11 cellular contexts compared by ENCODE assay signal in genomic region chr9:108759399-108759798, GRCh38.
"Had no signal": no experiment of that assay in that cellular context is flagged by ENCODE, and none has a peak within 500 bp of the region (broad histone marks: within the 10 kb centered on the region; RNA-seq: fewer than 3 reads in every experiment).

No MANE protein-coding gene starts in this region.

- H3K4me3 ChIP-seq: stomach, thoracic aorta had no signal

- DNase-seq: activated CD4-positive, CD25-positive, alpha-beta regulatory T cell treated with anti-CD3 and anti-CD28 coated beads, Interleukin-2, amount 50 U/mL, for 72 hours; activated naive CD8-positive, alpha-beta T cell treated with anti-CD3 and anti-CD28 coated beads for 36 hours; brain microvascular endothelial cell; cortex of kidney; effector CD4-positive, alpha-beta T cell; foreskin melanocyte; nephron progenitor cell; stomach; T1000 had no signal

- H3K9me3 ChIP-seq: stomach, thoracic aorta had no signal

- H3K36me3 ChIP-seq: brain microvascular endothelial cell, stomach, thoracic aorta had no signal

- ATAC-seq: sciatic nerve had no signal

- H3K27ac ChIP-seq: brain microvascular endothelial cell, thoracic aorta had no signal

- H3K27me3 ChIP-seq: brain microvascular endothelial cell, stomach had no signal
